Comparison of ENCODE assay signal across 8 cellular contexts in the genomic region with DNA sequence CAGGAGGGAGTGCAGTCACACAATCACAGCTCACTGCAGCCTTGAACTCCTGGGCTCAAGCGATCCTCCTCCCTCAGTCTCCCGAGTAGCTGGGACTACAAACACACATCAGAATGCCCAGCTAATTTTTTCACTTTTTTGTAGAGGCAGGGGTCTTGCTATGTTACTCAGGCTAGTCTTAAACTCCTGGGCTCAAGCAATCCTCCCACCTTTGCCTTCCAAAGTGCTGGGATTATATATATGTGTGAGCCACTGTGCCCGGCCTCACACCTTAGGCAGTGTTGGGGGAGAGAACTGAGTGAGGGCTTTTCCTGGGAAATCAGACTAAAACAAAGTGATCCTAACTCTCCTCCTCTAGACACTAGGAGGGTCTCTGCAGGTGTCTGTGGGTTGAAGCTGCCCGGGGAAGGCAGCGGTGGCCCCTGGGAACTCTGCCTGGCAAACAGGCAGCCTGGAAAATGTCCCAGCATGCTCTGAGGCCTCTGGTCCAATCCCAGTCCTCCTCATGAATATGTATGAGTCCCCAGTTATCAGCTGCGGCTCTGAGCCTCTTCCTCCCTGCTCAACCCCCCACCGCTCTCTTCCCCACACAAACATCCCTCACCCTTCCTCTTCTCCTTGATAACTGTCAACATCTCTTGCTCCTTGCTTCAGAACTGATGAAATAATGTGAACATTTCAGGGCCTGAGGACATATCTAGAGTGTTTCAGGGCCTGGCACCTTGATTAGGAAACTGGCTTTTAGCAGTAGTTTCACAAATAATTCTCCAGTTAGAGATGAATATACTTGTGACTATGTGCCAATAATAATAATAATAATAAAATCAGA. TPM values are rescaled to one million over a fixed set of nuclear protein-coding genes. Genes with fewer than 3 reads are reported as not detected.
DNase-seq lines count a peak whose midpoint lies in the region; ATAC-seq and TF ChIP-seq lines count a peak whose summit lies in the region.

No MANE protein-coding gene starts in this region.

- H3K4me3 Mint-ChIP-seq in T-helper 2 cell treated with Interferon-gamma antibody and Interleukin-4, amounts not matched to agents 5 μg/mL and 100 μg/mL, for 36 hours: peak overlapping the region; percentile 55
- H3K4me3 Mint-ChIP-seq in naive thymus-derived CD4-positive, alpha-beta T cell: peak overlapping the region in 9 of 10 donors; percentile 14 to 73 (median 46)

- no peaks in the 10 kb centered on the region for H3K79me2 ChIP-seq in fibroblast of lung (ENCODE audit: control insufficient read depth, insufficient read depth, low read length)

- in situ Hi-C loops in GM13976 (cut with MboI; ENCODE audit: low sequenced_read_pairs, unreplicated experiment): no loop called here

- peak overlapping the region; percentile 39 for H2AFZ ChIP-seq in fibroblast of lung (ENCODE audit: low read length)

- no peaks in the 10 kb centered on the region for H3K9me3 ChIP-seq in fibroblast of lung (ENCODE audit: control insufficient read depth, insufficient read depth, low read depth, low read length)
- H3K9me3 ChIP-seq in naive thymus-derived CD4-positive, alpha-beta T cell (ENCODE audit: control insufficient read depth in 2 of 3, low read length in 3 of 3): no peaks in the 10 kb centered on the region

- POLR2A ChIA-PET in naive thymus-derived CD4-positive, alpha-beta T cell (lab: Charles Lee): interaction anchor here (0.9 to 2.3 kb wide), 4 partner anchors 8 to 13 kb away, joined by 3 to 12 read pairs (median 4); a partner anchor contains a TSS

- H3K27ac ChIP-seq in fibroblast of lung (ENCODE audit: insufficient read depth, low read length): peak overlapping the region; percentile 56
- H3K27ac ChIP-seq in naive thymus-derived CD4-positive, alpha-beta T cell (ENCODE audit: low read depth, low read length): peak overlapping the region; percentile 39

- TF ChIP-seq CTCF in GM13976 (IDR thresholded peaks at IDR 0.05; ENCODE audit: borderline replicate concordance, control extremely low read depth, extremely low read depth, insufficient read depth, missing control alignments): no peak
- no peak for TF ChIP-seq CTCF in NB4 (IDR thresholded peaks at IDR 0.05; ENCODE audit: low read depth, low read length)
- no peak for TF ChIP-seq CTCF in fibroblast of lung (conservative IDR thresholded peaks at IDR 0.05 in 1 of 2, IDR thresholded peaks at IDR 0.05 in 1 of 2; ENCODE audit: low read depth in 1 of 2, low read length in 2 of 2)

- peak; percentile 84 for TF ChIP-seq POLR2A in NB4 (IDR thresholded peaks at IDR 0.05; ENCODE audit: extremely low read depth, insufficient read length)

- H3K27ac Mint-ChIP-seq in T-helper 2 cell treated with Interferon-gamma antibody and Interleukin-4, amounts not matched to agents 5 μg/mL and 100 μg/mL, for 36 hours: peak overlapping the region; percentile 83
- H3K27ac Mint-ChIP-seq in naive thymus-derived CD4-positive, alpha-beta T cell: peak overlapping the region in 7 of 9 donors; percentile 16 to 92 (median 59)

- no peaks in the 10 kb centered on the region for H3K27me3 ChIP-seq in fibroblast of lung (ENCODE audit: control insufficient read depth, insufficient read depth, low read length)
- no peaks in the 10 kb centered on the region for H3K27me3 ChIP-seq in naive thymus-derived CD4-positive, alpha-beta T cell (ENCODE audit: control insufficient read depth in 2 of 2, insufficient read depth in 2 of 2, low read length in 2 of 2)

- peak; percentile 58 for DNase-seq in GM13976 (ENCODE audit: low spot score)
- DNase-seq in NB4 (ENCODE audit: low read depth): peak; percentile 94
- DNase-seq in T-helper 2 cell treated with Interferon-gamma antibody and Interleukin-4, amounts not matched to agents 5 μg/mL and 100 μg/mL, for 36 hours (ENCODE audit: low spot score): no peak
- peak; percentile 48 to 75 for DNase-seq in fibroblast of lung (ENCODE audit: low read depth in 2 of 2)
- no peak for DNase-seq in naive thymus-derived CD4-positive, alpha-beta T cell
- DNase-seq in stimulated activated CD4-positive, alpha-beta T cell treated with anti-CD3 and anti-CD28 coated beads, Interleukin-15, amount 100 ng/mL, for 24 hours: no peak
- no peak for DNase-seq in stimulated activated naive CD4-positive, alpha-beta T cell (lab: John Stamatoyannopoulos, UW)

- H3K4me3 ChIP-seq in NB4 (ENCODE audit: low read depth, low read length) (peak overlapping the region; percentile 22), fibroblast of lung (replicated peaks in 1 of 4; ENCODE audit: control extremely low read depth in 1 of 4, insufficient read depth in 1 of 4, low read depth in 3 of 4, low read length in 4 of 4) (no peak overlapping the region)
- H3K4me3 ChIP-seq in naive thymus-derived CD4-positive, alpha-beta T cell (ENCODE audit: low read length): no peak overlapping the region

- no peaks in the 10 kb centered on the region for H3K36me3 ChIP-seq in fibroblast of lung (ENCODE audit: control insufficient read depth, insufficient read depth, low read length)
- H3K36me3 ChIP-seq in naive thymus-derived CD4-positive, alpha-beta T cell (ENCODE audit: control insufficient read depth in 2 of 3, insufficient read depth in 3 of 3, low read length in 3 of 3): no peaks in the 10 kb centered on the region

- no peaks in the 10 kb centered on the region for H3K9me3 Mint-ChIP-seq in T-helper 2 cell treated with Interferon-gamma antibody and Interleukin-4, amounts not matched to agents 5 μg/mL and 100 μg/mL, for 36 hours
- H3K9me3 Mint-ChIP-seq in naive thymus-derived CD4-positive, alpha-beta T cell: no peaks in the 10 kb centered on the region

- peak overlapping the region; percentile 40 for H3K4me2 ChIP-seq in fibroblast of lung (ENCODE audit: extremely low read depth, insufficient read depth, low read length)

- peaks cover 4% of the 10 kb centered on the region for H3K4me1 ChIP-seq in fibroblast of lung (ENCODE audit: control insufficient read depth, extremely low read depth, insufficient read depth, low read length)
- H3K4me1 ChIP-seq in naive thymus-derived CD4-positive, alpha-beta T cell (ENCODE audit: control insufficient read depth in 2 of 2, insufficient read depth in 2 of 2, low read length in 2 of 2): no peaks in the 10 kb centered on the region

- intact Hi-C loops in naive thymus-derived CD4-positive, alpha-beta T cell (cut with micrococcal nuclease): loop anchor here in 1 of 2 donors (1.0 kb wide), 1 partner anchor 9 kb away; a partner anchor contains a TSS

- peaks cover 15% of the 10 kb centered on the region for H3K4me1 Mint-ChIP-seq in T-helper 2 cell treated with Interferon-gamma antibody and Interleukin-4, amounts not matched to agents 5 μg/mL and 100 μg/mL, for 36 hours (ENCODE audit: low read depth)
- H3K4me1 Mint-ChIP-seq in naive thymus-derived CD4-positive, alpha-beta T cell: peaks cover 8 to 18% (median 8%) of the 10 kb centered on the region in 7 donors

- no peaks in the 10 kb centered on the region for H3K36me3 Mint-ChIP-seq in T-helper 2 cell treated with Interferon-gamma antibody and Interleukin-4, amounts not matched to agents 5 μg/mL and 100 μg/mL, for 36 hours (ENCODE audit: low read depth)
- no peaks in the 10 kb centered on the region for H3K36me3 Mint-ChIP-seq in naive thymus-derived CD4-positive, alpha-beta T cell

- ATAC-seq in naive thymus-derived CD4-positive, alpha-beta T cell: peak; percentile 88
- ATAC-seq in GM19351 (IDR thresholded peaks at IDR 0.05; ENCODE audit: unreplicated experiment): no peak

- peaks cover 4% of the 10 kb centered on the region for H3K27me3 Mint-ChIP-seq in T-helper 2 cell treated with Interferon-gamma antibody and Interleukin-4, amounts not matched to agents 5 μg/mL and 100 μg/mL, for 36 hours (ENCODE audit: low read depth)
- peaks cover 0 to 5% (median 0%) of the 10 kb centered on the region in 5 donors for H3K27me3 Mint-ChIP-seq in naive thymus-derived CD4-positive, alpha-beta T cell

- H3K9ac ChIP-seq in fibroblast of lung (ENCODE audit: insufficient read depth, low read length): no peak overlapping the region

- no peaks in the 10 kb centered on the region for H4K20me1 ChIP-seq in fibroblast of lung (ENCODE audit: control insufficient read depth, extremely low read depth, insufficient read depth, low read length)

- CTCF ChIA-PET in naive thymus-derived CD4-positive, alpha-beta T cell (lab: Charles Lee): no interaction called here

RNA-seq across cellular contexts. Expression of a gene that starts 7.9 kb away (rescaled TPM):
- total RNA-seq in fibroblast of lung: 16.9 and 18.8 TPM in 2 replicates
- polyA plus RNA-seq in fibroblast of lung: 17.9 and 19.4 TPM in 2 replicates
- polyA plus RNA-seq in fibroblast of lung (2012): 10.3 and 12.5 TPM in 2 replicates
- 7.4 and 7.9 TPM in 2 replicates for polyA minus RNA-seq in fibroblast of lung (ENCODE audit: low replicate concordance)
- 10 to 100 TPM; 39.1 to 43.0 (median 42.1) TPM for total RNA-seq in naive thymus-derived CD4-positive, alpha-beta T cell
- polyA plus RNA-seq in naive thymus-derived CD4-positive, alpha-beta T cell: 10 to 100 TPM in 1 of 2 donors, 1 to 10 TPM in 1; 9.8 to 15.9 TPM

RNA-seq across cellular contexts. Expression of a gene that starts 8.9 kb away (rescaled TPM):
- 55.7 and 83.4 TPM in 2 replicates for total RNA-seq in fibroblast of lung
- polyA plus RNA-seq in fibroblast of lung: 42.5 and 43.3 TPM in 2 replicates
- polyA plus RNA-seq in fibroblast of lung (2012): 33.0 and 38.0 TPM in 2 replicates
- 32.5 and 34.3 TPM in 2 replicates for polyA minus RNA-seq in fibroblast of lung (ENCODE audit: low replicate concordance)
- total RNA-seq in naive thymus-derived CD4-positive, alpha-beta T cell: 10 to 100 TPM; 22.1 to 86.6 (median 42.7) TPM
- polyA plus RNA-seq in naive thymus-derived CD4-positive, alpha-beta T cell: 10 to 100 TPM; 54.4 to 63.9 TPM

Comparison
In these comparisons a context has a peak if more than half of its experiments do, and no peak if none do; other contexts are left out.
1. DNase-seq: peak in GM13976 (single experiment), NB4 (single experiment) and fibroblast of lung (2 of 2); none in T-helper 2 cell treated with Interferon-gamma antibody and Interleukin-4, amounts not matched to agents 5 μg/mL and 100 μg/mL, for 36 hours (single experiment), naive thymus-derived CD4-positive, alpha-beta T cell (0 of 9), stimulated activated CD4-positive, alpha-beta T cell treated with anti-CD3 and anti-CD28 coated beads, Interleukin-15, amount 100 ng/mL, for 24 hours (single experiment) and stimulated activated naive CD4-positive, alpha-beta T cell (0 of 6).